In genomic region chr10:13594641-13595040, GRCh38 we compare ENCODE assay signal across 8 cellular contexts.
"Had no signal": no experiment of that assay in that cellular context is flagged by ENCODE, and none has a peak within 500 bp of the region (broad histone marks: within the 10 kb centered on the region; RNA-seq: fewer than 3 reads in every experiment).

No MANE protein-coding gene starts in this region.

- H3K9me3 ChIP-seq: HAP-1 had no signal

- H3K27ac ChIP-seq: HL-60 had no signal

- H3K4me3 ChIP-seq: HAP-1, K562 had no signal

- H3K4me1 ChIP-seq: HAP-1 had no signal

- H3K4me3 Mint-ChIP-seq: HFFc6 had no signal

- ATAC-seq: HCT116, K562 had no signal

- H3K27ac Mint-ChIP-seq: HFFc6 had no signal

- H3K9me3 Mint-ChIP-seq: HFFc6 had no signal

- H3K36me3 ChIP-seq: HAP-1 had no signal

- DNase-seq: GOT3, HFFc6, IMR-90, KG1 had no signal
